18 cellular contexts compared by ENCODE assay signal in genomic region chr1:54595956-54596498, GRCh38. TPM values are rescaled to one million over a fixed set of nuclear protein-coding genes. Genes with fewer than 3 reads are reported as not detected.
A peak's percentile ranks its signal among the peaks of the same experiment; 100 is the strongest.
DNase-seq lines count a peak whose midpoint lies in the region; ATAC-seq and TF ChIP-seq lines count a peak whose summit lies in the region.
"Had no signal": no experiment of that assay in that cellular context is flagged by ENCODE, and none has a peak within 500 bp of the region (broad histone marks: within the 10 kb centered on the region; RNA-seq: fewer than 3 reads in every experiment).

No MANE protein-coding gene starts in this region.

- POLR2A ChIA-PET in HEK293 (lab: Yijun Ruan, JAX), result no interaction called here
- POLR2A ChIA-PET in activated CD4-positive, alpha-beta T cell treated with anti-CD3 and anti-CD28 coated beads for 36 hours (lab: Charles Lee), result no interaction called here

- H3K23ac ChIP-seq in neuronal stem cell (ENCODE audit: low read depth, low read length, poor library complexity), result no peak overlapping the region

- no peaks in the 10 kb centered on the region for H3K27me3 Mint-ChIP-seq in activated naive CD4-positive, alpha-beta T cell treated with anti-CD3 and anti-CD28 coated beads, Interleukin-2, amount 10 ng/mL, durations not matched to agents 7 days and 5 days
- H3K27me3 Mint-ChIP-seq in activated CD4-positive, alpha-beta T cell treated with anti-CD3 and anti-CD28 coated beads for 36 hours, result no peaks in the 10 kb centered on the region

- H3K27ac ChIP-seq in HEK293 (ENCODE audit: extremely low read depth, low read depth, low read length) (no peak overlapping the region), left ventricle myocardium inferior (replicated peaks) (peak overlapping the region; percentile 21), neuronal stem cell (replicated peaks; ENCODE audit: low read length) (no peak overlapping the region)
- H3K27ac ChIP-seq: 22Rv1, GM23248 had no signal

- H2BK5ac ChIP-seq in neuronal stem cell (ENCODE audit: low read length), result no peak overlapping the region

- H3K4me1 ChIP-seq in HEK293 (ENCODE audit: control insufficient read depth, insufficient read depth, low read length), result no peaks in the 10 kb centered on the region
- H3K4me1 ChIP-seq in left ventricle myocardium inferior, result peaks cover 47% of the 10 kb centered on the region
- peaks cover 0 to 2% of the 10 kb centered on the region in 2 donors for H3K4me1 ChIP-seq in neuronal stem cell (ENCODE audit: control insufficient read depth in 2 of 2, insufficient read depth in 1 of 2, low read depth in 1 of 2, low read length in 2 of 2)

- no peak overlapping the region for H3K9ac ChIP-seq in neuronal stem cell (ENCODE audit: low read depth, low read length, poor library complexity)
- H3K9ac ChIP-seq: GM23248 had no signal

- H3K27me3 ChIP-seq in left ventricle myocardium inferior (ENCODE audit: low read depth), result no peaks in the 10 kb centered on the region
- H3K27me3 ChIP-seq in neuronal stem cell (ENCODE audit: control insufficient read depth in 3 of 3, insufficient read depth in 3 of 3, low read depth in 1 of 3, low read length in 3 of 3), result no peaks in the 10 kb centered on the region

- H3K4me3 ChIP-seq in HEK293 (ENCODE audit: low read depth, low read length) (no peak overlapping the region), left ventricle myocardium inferior (no peak overlapping the region), neuronal stem cell (ENCODE audit: low read length in 2 of 2) (no peak overlapping the region)
- H3K4me3 ChIP-seq: GM23248 had no signal

- H2BK15ac ChIP-seq in neuronal stem cell (ENCODE audit: low read length), result no peak overlapping the region

- H3K36me3 Mint-ChIP-seq in activated naive CD4-positive, alpha-beta T cell treated with anti-CD3 and anti-CD28 coated beads, Interleukin-2, amount 10 ng/mL, durations not matched to agents 7 days and 5 days, result no peaks in the 10 kb centered on the region
- H3K36me3 Mint-ChIP-seq in activated CD4-positive, alpha-beta T cell treated with anti-CD3 and anti-CD28 coated beads for 36 hours (ENCODE audit: low read depth), result no peaks in the 10 kb centered on the region
- H3K36me3 Mint-ChIP-seq: CD8-positive, alpha-beta T cell had no signal

- H3K4me2 ChIP-seq in neuronal stem cell (ENCODE audit: insufficient read depth, low read length, poor library complexity, severe bottlenecking), result no peak overlapping the region

- H2AFZ ChIP-seq in neuronal stem cell (ENCODE audit: low read length), result no peak overlapping the region
- H2AFZ ChIP-seq: GM23248 had no signal

- no peaks in the 10 kb centered on the region for H3K9me3 Mint-ChIP-seq in activated naive CD4-positive, alpha-beta T cell treated with anti-CD3 and anti-CD28 coated beads, Interleukin-2, amount 10 ng/mL, durations not matched to agents 7 days and 5 days
- H3K9me3 Mint-ChIP-seq in activated CD4-positive, alpha-beta T cell treated with anti-CD3 and anti-CD28 coated beads for 36 hours (ENCODE audit: low read depth), result no peaks in the 10 kb centered on the region
- H3K9me3 Mint-ChIP-seq: CD14-positive monocyte; CD8-positive, alpha-beta T cell had no signal

- no peaks in the 10 kb centered on the region for H3K36me3 ChIP-seq in HEK293 (ENCODE audit: control insufficient read depth in 2 of 2, insufficient read depth in 1 of 2, low read length in 2 of 2)
- H3K36me3 ChIP-seq in left ventricle myocardium inferior, result peaks cover 66% of the 10 kb centered on the region
- peaks cover 0 to 1% of the 10 kb centered on the region in 2 donors for H3K36me3 ChIP-seq in neuronal stem cell (replicated peaks in 1 of 2; ENCODE audit: control insufficient read depth in 2 of 2, insufficient read depth in 2 of 2, low read length in 2 of 2)

- no peak overlapping the region for H2BK120ac ChIP-seq in neuronal stem cell (ENCODE audit: low read depth, low read length)

- no CpG with 5 or more reads among the region's 3 CpGs for WGBS in neuronal stem cell (ENCODE audit: extremely low coverage in 2 of 2, insufficient read length in 2 of 2, insufficient replicate concordance in 1 of 2), 2 donors

- TF ChIP-seq CTCF in HEK293 (tag by site-specific recombination; IDR thresholded peaks at IDR 0.05) (no peak), left ventricle myocardium inferior (IDR thresholded peaks at IDR 0.05; ENCODE audit: borderline replicate concordance) (no peak)

- no peak overlapping the region for H2BK12ac ChIP-seq in neuronal stem cell (ENCODE audit: low read length)

- peak overlapping the region; percentile 20 for H3K27ac Mint-ChIP-seq in activated naive CD4-positive, alpha-beta T cell treated with anti-CD3 and anti-CD28 coated beads, Interleukin-2, amount 10 ng/mL, durations not matched to agents 7 days and 5 days
- H3K27ac Mint-ChIP-seq in activated CD4-positive, alpha-beta T cell treated with anti-CD3 and anti-CD28 coated beads for 36 hours, result no peak overlapping the region
- H3K27ac Mint-ChIP-seq: CD8-positive, alpha-beta T cell had no signal

- H3K4ac ChIP-seq in neuronal stem cell (ENCODE audit: low read length), result no peak overlapping the region

- no peak overlapping the region for H3K18ac ChIP-seq in neuronal stem cell (ENCODE audit: low read length)

- no peak overlapping the region for H4K91ac ChIP-seq in neuronal stem cell (ENCODE audit: low read depth, low read length, poor library complexity)

- no peak overlapping the region for H3K14ac ChIP-seq in neuronal stem cell (ENCODE audit: low read length)

- no peak for DNase-seq in activated naive CD4-positive, alpha-beta T cell treated with anti-CD3 and anti-CD28 coated beads, Interleukin-2, amount 10 ng/mL, durations not matched to agents 7 days and 5 days
- no peak for DNase-seq in activated naive CD4-positive, alpha-beta T cell (lab: John Stamatoyannopoulos, UW)
- DNase-seq in left ventricle myocardium inferior (no peak), neuronal stem cell (ENCODE audit: low spot score) (no peak)
- no peak for DNase-seq in activated CD4-positive, alpha-beta T cell treated with anti-CD3 and anti-CD28 coated beads for 36 hours
- DNase-seq: CD8-positive, alpha-beta T cell; COR-L47; DMS53; GF-D8; GM23248 had no signal

- H3K4me1 Mint-ChIP-seq in activated naive CD4-positive, alpha-beta T cell treated with anti-CD3 and anti-CD28 coated beads, Interleukin-2, amount 10 ng/mL, durations not matched to agents 7 days and 5 days, result no peaks in the 10 kb centered on the region
- no peaks in the 10 kb centered on the region for H3K4me1 Mint-ChIP-seq in activated CD4-positive, alpha-beta T cell treated with anti-CD3 and anti-CD28 coated beads for 36 hours
- H3K4me1 Mint-ChIP-seq: CD14-positive monocyte had no signal

- H4K8ac ChIP-seq in neuronal stem cell (ENCODE audit: low read depth, low read length), result no peak overlapping the region

- intact Hi-C loops in left ventricle myocardium inferior (cut with micrococcal nuclease), result no loop called here
- intact Hi-C loops in activated CD4-positive, alpha-beta T cell treated with anti-CD3 and anti-CD28 coated beads for 36 hours (cut with DNase I, micrococcal nuclease), result no loop called here

- peak overlapping the region; percentile 25 for H2AK5ac ChIP-seq in neuronal stem cell (ENCODE audit: low read depth, low read length)

- ATAC-seq in activated CD4-positive, alpha-beta T cell treated with anti-CD3 and anti-CD28 coated beads for 36 hours, result no peak
- ATAC-seq in GM19035 (IDR thresholded peaks at IDR 0.05; ENCODE audit: unreplicated experiment), result no peak
- no peak for ATAC-seq in GM21576 (IDR thresholded peaks at IDR 0.05; ENCODE audit: unreplicated experiment)
- ATAC-seq: CD8-positive, alpha-beta T cell had no signal

- no peaks in the 10 kb centered on the region for H3K79me1 ChIP-seq in neuronal stem cell (ENCODE audit: low read depth, low read length)

- CTCF ChIA-PET in activated naive CD4-positive, alpha-beta T cell treated with anti-CD3 and anti-CD28 coated beads, Interleukin-2, amount 10 ng/mL, durations not matched to agents 7 days and 5 days (lab: Charles Lee), result no interaction called here
- CTCF ChIA-PET in HEK293 (lab: Yijun Ruan, JAX), result no interaction called here
- CTCF ChIA-PET in activated CD4-positive, alpha-beta T cell treated with anti-CD3 and anti-CD28 coated beads for 36 hours (lab: Charles Lee), result interaction anchor here (0.8 kb wide), 1 partner anchor 31 kb away, joined by 4 read pairs; no protein-coding TSS in a partner anchor

- H3K9me3 ChIP-seq in HEK293 (ENCODE audit: control insufficient read depth, insufficient read depth, low read depth, low read length), result no peaks in the 10 kb centered on the region
- no peaks in the 10 kb centered on the region for H3K9me3 ChIP-seq in left ventricle myocardium inferior (replicated peaks)
- peaks cover 0 to 2% of the 10 kb centered on the region in 2 donors for H3K9me3 ChIP-seq in neuronal stem cell (replicated peaks in 1 of 2; ENCODE audit: control insufficient read depth in 2 of 2, insufficient read depth in 1 of 2, low read depth in 1 of 2, low read length in 2 of 2)

- no peak overlapping the region for H3K4me3 Mint-ChIP-seq in activated naive CD4-positive, alpha-beta T cell treated with anti-CD3 and anti-CD28 coated beads, Interleukin-2, amount 10 ng/mL, durations not matched to agents 7 days and 5 days
- no peak overlapping the region for H3K4me3 Mint-ChIP-seq in activated CD4-positive, alpha-beta T cell treated with anti-CD3 and anti-CD28 coated beads for 36 hours
- H3K4me3 Mint-ChIP-seq: CD14-positive monocyte; CD8-positive, alpha-beta T cell had no signal

TF ChIP-seq in HEK293, 187 proteins besides CTCF, POLR2A, EP300 and RAD21:
- TF ChIP-seq ZNF664 (tag by site-specific recombination; IDR thresholded peaks at IDR 0.05) (no peak), GLIS1 (tag by site-specific recombination; IDR thresholded peaks at IDR 0.05) (peak; percentile 44)

RNA-seq across cellular contexts. Expression of gene FAM151A, which starts 27.3 kb away (rescaled TPM):
- total RNA-seq in left ventricle myocardium inferior, result 0.80 TPM
- polyA plus RNA-seq in neuronal stem cell (2013, experiment 1 of 2), result not detected
- not detected for polyA plus RNA-seq in neuronal stem cell (2013, experiment 2 of 2)
- not detected for total RNA-seq in activated CD4-positive, alpha-beta T cell treated with anti-CD3 and anti-CD28 coated beads for 36 hours
- total RNA-seq: A673; CD8-positive, alpha-beta T cell; GM23248; HT1080 had no signal
- polyA plus RNA-seq: BJ, CD14-positive monocyte had no signal

RNA-seq across cellular contexts. Expression of gene MROH7, which starts 45.6 kb away (rescaled TPM):
- 6.8 TPM for total RNA-seq in left ventricle myocardium inferior
- 0.32 TPM for polyA plus RNA-seq in neuronal stem cell (2013, experiment 1 of 2)
- polyA plus RNA-seq in neuronal stem cell (2013, experiment 2 of 2), result 0.46 TPM
- under 1 TPM; 0.16 to 0.25 TPM for total RNA-seq in activated CD4-positive, alpha-beta T cell treated with anti-CD3 and anti-CD28 coated beads for 36 hours
- total RNA-seq: A673; CD8-positive, alpha-beta T cell; HT1080 had no signal
- polyA plus RNA-seq: CD14-positive monocyte had no signal

RNA-seq across cellular contexts. Expression of gene ACOT11, which starts 48.0 kb away (rescaled TPM):
- 64.8 TPM for total RNA-seq in left ventricle myocardium inferior
- 0.82 TPM for polyA plus RNA-seq in neuronal stem cell (2013, experiment 1 of 2)
- polyA plus RNA-seq in neuronal stem cell (2013, experiment 2 of 2), result 0.90 TPM
- 1 to 10 TPM; 2.0 TPM for total RNA-seq in activated CD4-positive, alpha-beta T cell treated with anti-CD3 and anti-CD28 coated beads for 36 hours

Comparison
In these comparisons a context has a peak if more than half of its experiments do, and no peak if none do; other contexts are left out.
1. RNA of gene ACOT11, which starts 48.0 kb away (total RNA-seq): 64.8 TPM in left ventricle myocardium inferior (single experiment); 2.0 TPM in activated CD4-positive, alpha-beta T cell treated with anti-CD3 and anti-CD28 coated beads for 36 hours; every median in the first group is over 10 times any median in the second.